In the genomic region with DNA sequence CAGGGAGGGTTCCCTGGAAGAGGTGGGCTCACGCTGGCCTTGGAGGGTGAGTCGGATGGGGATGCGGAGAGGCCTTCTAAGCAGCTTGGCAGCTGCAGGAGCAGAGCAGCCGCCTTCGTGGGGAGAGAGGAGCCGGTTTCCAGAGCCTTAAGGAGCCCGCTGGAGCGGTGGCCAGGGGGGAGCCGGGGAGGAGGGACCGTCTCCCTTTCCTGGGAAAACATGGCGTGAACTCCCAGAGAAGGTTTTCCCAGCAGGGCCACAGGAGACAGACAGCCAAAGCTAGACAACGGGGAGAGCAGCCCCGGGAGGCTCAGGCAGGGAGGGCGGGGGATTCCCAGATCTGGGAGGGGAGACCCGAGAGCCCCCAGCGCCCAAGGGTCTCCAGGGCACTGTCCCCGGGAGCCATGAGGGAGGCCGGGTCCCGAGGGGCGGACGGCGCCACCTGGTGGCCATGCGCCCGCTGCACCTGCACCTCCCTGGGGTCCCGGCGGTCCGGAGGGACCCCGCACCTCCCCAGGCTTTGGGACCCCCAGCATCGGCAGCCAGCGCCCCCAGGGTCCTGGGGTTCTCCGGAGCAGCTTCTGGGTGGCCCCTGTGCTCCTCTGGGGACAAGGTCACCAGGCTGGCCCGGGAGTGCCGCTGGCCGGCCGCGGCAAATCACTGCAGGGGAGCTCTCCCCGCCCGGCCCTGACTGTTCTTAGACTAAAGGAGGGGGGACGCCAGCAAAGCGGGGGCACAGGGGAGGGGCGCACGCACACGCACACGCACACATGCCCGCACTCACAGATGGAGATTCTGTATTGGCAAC, we compare ENCODE assay signal across 8 cellular contexts. TPM values are rescaled to one million over a fixed set of nuclear protein-coding genes. Genes with fewer than 3 reads are reported as not detected.
DNase-seq lines count a peak whose midpoint lies in the region; ATAC-seq and TF ChIP-seq lines count a peak whose summit lies in the region.

No MANE protein-coding gene starts in this region.

- no peaks in the 10 kb centered on the region for H3K27me3 ChIP-seq in thymus (ENCODE audit: control insufficient read depth, insufficient read depth)

- peaks cover 0 to 6% of the 10 kb centered on the region in 2 donors for H3K4me1 Mint-ChIP-seq in natural killer cell

- H3K27ac Mint-ChIP-seq in natural killer cell = no peak overlapping the region

- no peak overlapping the region for H3K4me3 Mint-ChIP-seq in natural killer cell

- no peaks in the 10 kb centered on the region for H3K36me3 ChIP-seq in thymus (ENCODE audit: control insufficient read depth, insufficient read depth)

- peak overlapping the region; percentile 20 for H3K27ac ChIP-seq in thymus (ENCODE audit: low read depth)

- H3K9me3 Mint-ChIP-seq in natural killer cell = no peaks in the 10 kb centered on the region

- WGBS in thymus = 21% methylated on average over 45 of the region's 45 CpGs

- intact Hi-C loops in natural killer cell (cut with micrococcal nuclease) = loop anchor here (1.0 to 2.0 kb wide), 2 partner anchors 138 to 180 kb away; no protein-coding TSS in a partner anchor

- H3K27me3 Mint-ChIP-seq in natural killer cell (ENCODE audit: low read depth in 2 of 2) = peaks cover 12 to 20% of the 10 kb centered on the region in 2 donors

- peak; percentile 19 for DNase-seq in EL
- DNase-seq in M059J (ENCODE audit: low read depth) = peak; percentile 53
- DNase-seq in activated CD8-positive, alpha-beta memory T cell treated with anti-CD3 and anti-CD28 coated beads, Interleukin-2, amount 50 U/mL, for 4 hours = peak; percentile 75
- peak; percentile 58 for DNase-seq in epidermal melanocyte (ENCODE audit: insufficient read length, low spot score)
- peak; percentile 74 for DNase-seq in natural killer cell
- DNase-seq in NCI-H226 = no peak

- peak; percentile 68 to 85 (median 85) for ATAC-seq in natural killer cell
- ATAC-seq in HG03432 (IDR thresholded peaks at IDR 0.05; ENCODE audit: unreplicated experiment) = no peak

- peaks cover 1% of the 10 kb centered on the region for H3K9me3 ChIP-seq in thymus (ENCODE audit: control insufficient read depth)

- TF ChIP-seq CTCF in natural killer cell (IDR thresholded peaks at IDR 0.05) = peak; percentile 98

- no peaks in the 10 kb centered on the region for H3K4me1 ChIP-seq in thymus (ENCODE audit: control insufficient read depth, insufficient read depth, low read length)

- H3K36me3 Mint-ChIP-seq in natural killer cell = no peaks in the 10 kb centered on the region

- H3K4me3 ChIP-seq in thymus (ENCODE audit: low read length) = no peak overlapping the region

RNA-seq across cellular contexts. Expression of gene SYT8, which starts 2.4 kb away (rescaled TPM):
- total RNA-seq in M059J (2014; rRNA removed; shearing (Covaris generic)) = not detected in 2 replicates
- not detected for total RNA-seq in natural killer cell
- polyA plus RNA-seq in thymus = 9.8 TPM

RNA-seq across cellular contexts. Expression of gene TNNI2, which starts 6.4 kb away (rescaled TPM):
- not detected in 2 replicates for total RNA-seq in M059J (2014; rRNA removed; shearing (Covaris generic))
- total RNA-seq in natural killer cell = 1 to 10 TPM; 1.2 to 5.4 (median 3.6) TPM
- 13.4 TPM for polyA plus RNA-seq in thymus

RNA-seq across cellular contexts. Expression of gene LSP1, which starts 20.5 kb away (rescaled TPM):
- total RNA-seq in M059J (2014; rRNA removed; shearing (Covaris generic)) = 1.8 and 4.0 TPM in 2 replicates
- 100 to 1,000 TPM; 487 to 595 (median 536) TPM for total RNA-seq in natural killer cell
- 138 TPM for polyA plus RNA-seq in thymus

RNA-seq across cellular contexts. Expression of gene PRR33, which starts 59.3 kb away (rescaled TPM):
- not detected in 2 replicates for total RNA-seq in M059J (2014; rRNA removed; shearing (Covaris generic))
- under 1 TPM in 2 of 3 donors, not detected in 1; 0.14 to 0.32 TPM for total RNA-seq in natural killer cell
- 0.18 TPM for polyA plus RNA-seq in thymus

Comparison
In these comparisons a context has a peak if more than half of its experiments do, and no peak if none do; other contexts are left out.
1. RNA of gene LSP1, which starts 20.5 kb away (total RNA-seq): 487 to 595 TPM in natural killer cell; 1.8 to 4.0 TPM in M059J; every median in the first group is over 10 times any median in the second.